ENCODE assay signal across 1 cellular context in genomic region chr2:223758131-223758840, GRCh38.
TF ChIP-seq lines count a peak whose summit lies in the region.

No MANE protein-coding gene starts in this region.

TF ChIP-seq in HepG2, 621 proteins besides CTCF, POLR2A, EP300 and RAD21:
- TF ChIP-seq ZNF7 (CRISPR knock-in tag; IDR thresholded peaks at IDR 0.05) (no peak), ATF7 (IDR thresholded peaks at IDR 0.05) (peak; percentile 81), ATF7 (CRISPR knock-in tag; IDR thresholded peaks at IDR 0.05) (no peak)
